13 cellular contexts compared by ENCODE assay signal in genomic region chr7:141974831-141975230, GRCh38. TPM values are rescaled to one million over a fixed set of nuclear protein-coding genes. Genes with fewer than 3 reads are reported as not detected.
DNase-seq lines count a peak whose midpoint lies in the region; ATAC-seq and TF ChIP-seq lines count a peak whose summit lies in the region.
"Had no signal": no experiment of that assay in that cellular context is flagged by ENCODE, and none has a peak within 500 bp of the region (broad histone marks: within the 10 kb centered on the region; RNA-seq: fewer than 3 reads in every experiment).

No MANE protein-coding gene starts in this region.

- H3K36me3 ChIP-seq in upper lobe of right lung, result no peaks in the 10 kb centered on the region

- peaks cover 5% of the 10 kb centered on the region for H3K4me1 Mint-ChIP-seq in activated CD4-positive, alpha-beta memory T cell treated with anti-CD3 and anti-CD28 coated beads for 36 hours (ENCODE audit: low read depth)
- peaks cover 15% of the 10 kb centered on the region for H3K4me1 Mint-ChIP-seq in activated CD4-positive, alpha-beta memory T cell treated with anti-CD3 and anti-CD28 coated beads, Interleukin-2, amount 10 ng/mL, durations not matched to agents 7 days and 5 days

- no peak overlapping the region for H3K4me3 ChIP-seq in cardiac fibroblast (replicated peaks in 1 of 2; ENCODE audit: low read depth in 2 of 2, low read length in 2 of 2)
- H3K4me3 ChIP-seq in retinal pigment epithelial cell (ENCODE audit: low read length), result no peak overlapping the region
- H3K4me3 ChIP-seq in upper lobe of right lung, result no peak overlapping the region

- no peak overlapping the region for H3K27ac ChIP-seq in upper lobe of right lung

- H3K9me3 ChIP-seq in upper lobe of right lung, result no peaks in the 10 kb centered on the region

- H3K27ac Mint-ChIP-seq in activated CD4-positive, alpha-beta memory T cell treated with anti-CD3 and anti-CD28 coated beads for 36 hours, result no peak overlapping the region
- no peak overlapping the region for H3K27ac Mint-ChIP-seq in activated CD4-positive, alpha-beta memory T cell treated with anti-CD3 and anti-CD28 coated beads, Interleukin-2, amount 10 ng/mL, durations not matched to agents 7 days and 5 days
- H3K27ac Mint-ChIP-seq: activated naive CD8-positive, alpha-beta T cell; stimulated activated naive CD8-positive, alpha-beta T cell treated with anti-CD3 and anti-CD28 coated beads, Interleukin-15, Interleukin-2, amounts not matched to agents 100 ng/mL and 50 ng/mL, for 24 hours had no signal

- H3K4me3 Mint-ChIP-seq in activated CD4-positive, alpha-beta memory T cell treated with anti-CD3 and anti-CD28 coated beads for 36 hours, result no peak overlapping the region
- no peak overlapping the region for H3K4me3 Mint-ChIP-seq in activated CD4-positive, alpha-beta memory T cell treated with anti-CD3 and anti-CD28 coated beads, Interleukin-2, amount 10 ng/mL, durations not matched to agents 7 days and 5 days
- H3K4me3 Mint-ChIP-seq: stimulated activated naive CD8-positive, alpha-beta T cell treated with anti-CD3 and anti-CD28 coated beads, Interleukin-15, Interleukin-2, amounts not matched to agents 100 ng/mL and 50 ng/mL, for 24 hours had no signal

- no peaks in the 10 kb centered on the region for H3K36me3 Mint-ChIP-seq in activated CD4-positive, alpha-beta memory T cell treated with anti-CD3 and anti-CD28 coated beads for 36 hours
- no peaks in the 10 kb centered on the region for H3K36me3 Mint-ChIP-seq in activated CD4-positive, alpha-beta memory T cell treated with anti-CD3 and anti-CD28 coated beads, Interleukin-2, amount 10 ng/mL, durations not matched to agents 7 days and 5 days (ENCODE audit: low read depth)
- H3K36me3 Mint-ChIP-seq: T-cell had no signal

- CTCF ChIA-PET in activated CD4-positive, alpha-beta memory T cell treated with anti-CD3 and anti-CD28 coated beads for 36 hours (lab: Charles Lee), result interaction anchor here (0.9 to 2.6 kb wide), 7 partner anchors 8 to 1028 kb away, joined by 3 to 40 read pairs (median 5); no protein-coding TSS in a partner anchor
- CTCF ChIA-PET in activated CD4-positive, alpha-beta memory T cell treated with anti-CD3 and anti-CD28 coated beads, Interleukin-2, amount 10 ng/mL, durations not matched to agents 7 days and 5 days (lab: Charles Lee), result interaction anchor here (1.2 to 3.1 kb wide), 13 partner anchors 8 to 345 kb away, joined by 3 to 23 read pairs (median 7); no protein-coding TSS in a partner anchor

- POLR2A ChIA-PET in activated CD4-positive, alpha-beta memory T cell treated with anti-CD3 and anti-CD28 coated beads for 36 hours (lab: Charles Lee), result no interaction called here
- POLR2A ChIA-PET in activated CD4-positive, alpha-beta memory T cell treated with anti-CD3 and anti-CD28 coated beads, Interleukin-2, amount 10 ng/mL, durations not matched to agents 7 days and 5 days (lab: Charles Lee), result no interaction called here

- intact Hi-C loops in activated CD4-positive, alpha-beta memory T cell treated with anti-CD3 and anti-CD28 coated beads for 36 hours (cut with micrococcal nuclease), result loop anchor here (10.0 kb wide), 3 partner anchors 320 to 1030 kb away; no protein-coding TSS in a partner anchor
- intact Hi-C loops in upper lobe of right lung (cut with DNase I), result no loop called here

- ATAC-seq in upper lobe of right lung, result no peak
- ATAC-seq: T-cell had no signal

- no peaks in the 10 kb centered on the region for H3K9me3 Mint-ChIP-seq in activated CD4-positive, alpha-beta memory T cell treated with anti-CD3 and anti-CD28 coated beads for 36 hours
- H3K9me3 Mint-ChIP-seq in activated CD4-positive, alpha-beta memory T cell treated with anti-CD3 and anti-CD28 coated beads, Interleukin-2, amount 10 ng/mL, durations not matched to agents 7 days and 5 days, result no peaks in the 10 kb centered on the region
- H3K9me3 Mint-ChIP-seq: stimulated activated naive CD8-positive, alpha-beta T cell treated with anti-CD3 and anti-CD28 coated beads, Interleukin-15, Interleukin-2, amounts not matched to agents 100 ng/mL and 50 ng/mL, for 24 hours had no signal

- H3K4me1 ChIP-seq in upper lobe of right lung, result peaks cover 6% of the 10 kb centered on the region

- DNase-seq in activated CD4-positive, alpha-beta memory T cell treated with anti-CD3 and anti-CD28 coated beads for 36 hours, result peak; percentile 15
- DNase-seq in activated CD4-positive, alpha-beta memory T cell treated with anti-CD3 and anti-CD28 coated beads, Interleukin-2, amount 10 ng/mL, durations not matched to agents 7 days and 5 days, result no peak
- DNase-seq in NCI-H1092 treated with DMSO at 0.1 percent for 48 hours (lab: John Stamatoyannopoulos, UW) (peak; percentile 58), cardiac fibroblast (ENCODE audit: low read depth in 2 of 2) (peak in 1 of 2 donors; percentile 49), retinal pigment epithelial cell (ENCODE audit: low read depth) (no peak), upper lobe of right lung (no peak), anterior cingulate cortex (lab: John Stamatoyannopoulos, UW) (no peak)
- DNase-seq in activated T-cell treated with anti-CD3 and anti-CD28 coated beads, Interleukin-2, amount 50 U/mL, for 1 hour, result no peak

- no peaks in the 10 kb centered on the region for H3K27me3 Mint-ChIP-seq in activated CD4-positive, alpha-beta memory T cell treated with anti-CD3 and anti-CD28 coated beads for 36 hours
- no peaks in the 10 kb centered on the region for H3K27me3 Mint-ChIP-seq in activated CD4-positive, alpha-beta memory T cell treated with anti-CD3 and anti-CD28 coated beads, Interleukin-2, amount 10 ng/mL, durations not matched to agents 7 days and 5 days
- H3K27me3 Mint-ChIP-seq: activated naive CD8-positive, alpha-beta T cell; stimulated activated naive CD8-positive, alpha-beta T cell treated with anti-CD3 and anti-CD28 coated beads, Interleukin-15, Interleukin-2, amounts not matched to agents 100 ng/mL and 50 ng/mL, for 24 hours; T-cell had no signal

- TF ChIP-seq CTCF in cardiac fibroblast (IDR thresholded peaks at IDR 0.05; ENCODE audit: low read depth, low read length) (peak; percentile 18), retinal pigment epithelial cell (conservative IDR thresholded peaks at IDR 0.05; ENCODE audit: low read depth, low read length) (peak; percentile 51), upper lobe of right lung (IDR thresholded peaks at IDR 0.05) (no peak)

- H3K27me3 ChIP-seq in upper lobe of right lung, result no peaks in the 10 kb centered on the region

RNA-seq across cellular contexts. Expression of gene TAS2R38, which starts 1.3 kb away (rescaled TPM):
- not detected for total RNA-seq in activated CD4-positive, alpha-beta memory T cell treated with anti-CD3 and anti-CD28 coated beads for 36 hours
- total RNA-seq in activated CD4-positive, alpha-beta memory T cell treated with anti-CD3 and anti-CD28 coated beads, Interleukin-2, amount 10 ng/mL, durations not matched to agents 7 days and 5 days, result not detected
- total RNA-seq in upper lobe of right lung, result not detected
- total RNA-seq: Daoy, glomerular endothelial cell, T-cell had no signal

RNA-seq across cellular contexts. Expression of gene MGAM, which starts 20.8 kb away (rescaled TPM):
- total RNA-seq in activated CD4-positive, alpha-beta memory T cell treated with anti-CD3 and anti-CD28 coated beads for 36 hours, result not detected
- under 1 TPM in 1 of 2 experiments, not detected in 1; 0.18 TPM for total RNA-seq in activated CD4-positive, alpha-beta memory T cell treated with anti-CD3 and anti-CD28 coated beads, Interleukin-2, amount 10 ng/mL, durations not matched to agents 7 days and 5 days
- 7.2 TPM for total RNA-seq in upper lobe of right lung

RNA-seq across cellular contexts. Expression of gene CLEC5A, which starts 28.1 kb away (rescaled TPM):
- not detected for total RNA-seq in activated CD4-positive, alpha-beta memory T cell treated with anti-CD3 and anti-CD28 coated beads for 36 hours
- not detected for total RNA-seq in activated CD4-positive, alpha-beta memory T cell treated with anti-CD3 and anti-CD28 coated beads, Interleukin-2, amount 10 ng/mL, durations not matched to agents 7 days and 5 days
- 10.6 TPM for total RNA-seq in upper lobe of right lung
- total RNA-seq: Daoy, glomerular endothelial cell, T-cell had no signal

RNA-seq across cellular contexts. Expression of gene OR9A4, which starts 58.6 kb away (rescaled TPM):
- not detected for total RNA-seq in activated CD4-positive, alpha-beta memory T cell treated with anti-CD3 and anti-CD28 coated beads for 36 hours
- total RNA-seq in activated CD4-positive, alpha-beta memory T cell treated with anti-CD3 and anti-CD28 coated beads, Interleukin-2, amount 10 ng/mL, durations not matched to agents 7 days and 5 days, result not detected
- 0.20 TPM for total RNA-seq in upper lobe of right lung
- total RNA-seq: Daoy, glomerular endothelial cell, T-cell had no signal

Comparison
In these comparisons a context has a peak if more than half of its experiments do, and no peak if none do; other contexts are left out.
1. DNase-seq: peak in activated CD4-positive, alpha-beta memory T cell treated with anti-CD3 and anti-CD28 coated beads for 36 hours (single experiment) and NCI-H1092 treated with DMSO at 0.1 percent for 48 hours (single experiment); none in activated CD4-positive, alpha-beta memory T cell treated with anti-CD3 and anti-CD28 coated beads, Interleukin-2, amount 10 ng/mL, durations not matched to agents 7 days and 5 days (single experiment), retinal pigment epithelial cell (single experiment), upper lobe of right lung (single experiment), activated T-cell treated with anti-CD3 and anti-CD28 coated beads, Interleukin-2, amount 50 U/mL, for 1 hour (single experiment) and anterior cingulate cortex (0 of 58).
2. RNA of gene CLEC5A, which starts 28.1 kb away (total RNA-seq): 10.6 TPM in upper lobe of right lung (single experiment); not detected in activated CD4-positive, alpha-beta memory T cell treated with anti-CD3 and anti-CD28 coated beads for 36 hours and not detected in activated CD4-positive, alpha-beta memory T cell treated with anti-CD3 and anti-CD28 coated beads, Interleukin-2, amount 10 ng/mL, durations not matched to agents 7 days and 5 days; every median in the first group is over 10 times any median in the second.